In genomic region chr15:68492855-68493254, GRCh38 we compare ENCODE assay signal across 15 cellular contexts.
DNase-seq lines count a peak whose midpoint lies in the region; ATAC-seq and TF ChIP-seq lines count a peak whose summit lies in the region.
"Had no signal": no experiment of that assay in that cellular context is flagged by ENCODE, and none has a peak within 500 bp of the region (broad histone marks: within the 10 kb centered on the region; RNA-seq: fewer than 3 reads in every experiment).

No MANE protein-coding gene starts in this region.

- H2BK15ac ChIP-seq in H9 (ENCODE audit: low read depth, low read length): no peak overlapping the region

- no peak overlapping the region for H2AFZ ChIP-seq in H9 (ENCODE audit: low read length)

- H3K4me1 Mint-ChIP-seq in H9 (peaks cover 20 to 21% of the 10 kb centered on the region in 2 experiments), type B pancreatic cell (ENCODE audit: unreplicated experiment) (no peaks in the 10 kb centered on the region)
- H3K4me1 Mint-ChIP-seq: CD4-positive, alpha-beta memory T cell; stimulated activated memory B cell treated with anti-CD40 and anti-IgM and Interleukin-4, amounts not matched to agents 10 μg/mL and 1 μg/mL and 100 μg/mL, for 72 hours had no signal

- no CpG with 5 or more reads among the region's 4 CpGs for WGBS in H9 (ENCODE audit: extremely low coverage, insufficient read length, low lambda C conversion rate)

- peak; percentile 17 for DNase-seq in H9
- peak; percentile 82 for DNase-seq in brain pericyte (ENCODE audit: low read depth, low spot score)
- DNase-seq in left ventricle myocardium superior: peak; percentile 67
- peak; percentile 40 for DNase-seq in type B pancreatic cell (ENCODE audit: extremely low spot score, unreplicated experiment)
- no peak for DNase-seq in colonic mucosa
- no peak for DNase-seq in NCI-H1417 (lab: John Stamatoyannopoulos, UW)
- DNase-seq: activated CD8-positive, alpha-beta memory T cell treated with anti-CD3 and anti-CD28 coated beads, Interleukin-2, amount 50 U/mL, for 4 hours; CD4-positive, alpha-beta memory T cell; retina; stimulated activated CD4-positive, alpha-beta T cell treated with anti-CD3 and anti-CD28 coated beads, Interleukin-4, amount 100 ng/mL, for 4 hours had no signal

- no peak overlapping the region for H3K14ac ChIP-seq in H9 (ENCODE audit: insufficient read depth, low read length)

- no peak overlapping the region for H3T11ph ChIP-seq in H9 (ENCODE audit: low read length)

- H3K18ac ChIP-seq in H9 (ENCODE audit: insufficient read length, low read depth, low read length): no peak overlapping the region

- H3K79me2 ChIP-seq in H9 (ENCODE audit: insufficient read depth, low read length): 0 out of 2 replicates have a peak, but pooled peaks cover 1% of the 10 kb centered on the region

- H3K4me3 ChIP-seq in colonic mucosa: no peak overlapping the region

- H3K4me1 ChIP-seq in H9 (ENCODE audit: insufficient read depth, low read length) (no peaks in the 10 kb centered on the region; the same call in 1 of the 2 replicates), colonic mucosa (no peaks in the 10 kb centered on the region)

- TF ChIP-seq CTCF in H9 (conservative IDR thresholded peaks at IDR 0.05) (no peak), type B pancreatic cell (conservative IDR thresholded peaks at IDR 0.05) (no peak), colonic mucosa (IDR thresholded peaks at IDR 0.05) (no peak)

- no peak overlapping the region for H2BK120ac ChIP-seq in H9 (ENCODE audit: low read depth, low read length, poor library complexity, severe bottlenecking)

- H2BK5ac ChIP-seq in H9 (ENCODE audit: insufficient read length, low read length): no peak overlapping the region

- H3K36me3 Mint-ChIP-seq in H9 (ENCODE audit: insufficient read depth in 1 of 3, low read depth in 3 of 3) (peaks cover 0 to 4% (median 0%) of the 10 kb centered on the region in 3 experiments; a peak in 1 of 7 replicates), type B pancreatic cell (no peaks in the 10 kb centered on the region)
- H3K36me3 Mint-ChIP-seq: activated naive CD4-positive, alpha-beta T cell treated with anti-CD3 and anti-CD28 coated beads, Interleukin-2, amount 50 U/mL, for 72 hours; CD4-positive, alpha-beta memory T cell; stimulated activated memory B cell treated with anti-CD40 and anti-IgM and Interleukin-4, amounts not matched to agents 10 μg/mL and 1 μg/mL and 100 μg/mL, for 72 hours had no signal

- ATAC-seq in left ventricle myocardium superior (peak; percentile 94), GM18505 (IDR thresholded peaks at IDR 0.05; ENCODE audit: unreplicated experiment) (no peak)
- ATAC-seq: activated naive CD4-positive, alpha-beta T cell treated with anti-CD3 and anti-CD28 coated beads, Interleukin-2, amount 50 U/mL, for 72 hours; HCT116; stimulated activated memory B cell treated with anti-CD40 and anti-IgM and Interleukin-4, amounts not matched to agents 10 μg/mL and 1 μg/mL and 100 μg/mL, for 72 hours had no signal

- H3K27ac Mint-ChIP-seq in H9: no peak overlapping the region
- H3K27ac Mint-ChIP-seq in type B pancreatic cell: no peak overlapping the region
- H3K27ac Mint-ChIP-seq: activated naive CD4-positive, alpha-beta T cell treated with anti-CD3 and anti-CD28 coated beads, Interleukin-2, amount 50 U/mL, for 72 hours; CD4-positive, alpha-beta memory T cell; dendritic cell treated with granulocyte-macrophage colony-stimulating factor and Interleukin-4, amounts not matched to agents 40 ng/mL and 50 ng/mL, for 4 days; stimulated activated memory B cell treated with anti-CD40 and anti-IgM and Interleukin-4, amounts not matched to agents 10 μg/mL and 1 μg/mL and 100 μg/mL, for 72 hours had no signal

- H3K27ac ChIP-seq in H9 (ENCODE audit: insufficient read length, low read depth, low read length) (no peak overlapping the region), colonic mucosa (no peak overlapping the region)

- intact Hi-C loops in left ventricle myocardium superior (cut with micrococcal nuclease): no loop called here
- intact Hi-C loops in colonic mucosa (cut with DNase I): no loop called here

- H4K5ac ChIP-seq in H9 (ENCODE audit: insufficient read length, low read depth, low read length): no peak overlapping the region

- H3K4me3 Mint-ChIP-seq in H9: no peak overlapping the region
- no peak overlapping the region for H3K4me3 Mint-ChIP-seq in type B pancreatic cell
- H3K4me3 Mint-ChIP-seq: CD4-positive, alpha-beta memory T cell; dendritic cell treated with granulocyte-macrophage colony-stimulating factor and Interleukin-4, amounts not matched to agents 40 ng/mL and 50 ng/mL, for 4 days; stimulated activated memory B cell treated with anti-CD40 and anti-IgM and Interleukin-4, amounts not matched to agents 10 μg/mL and 1 μg/mL and 100 μg/mL, for 72 hours had no signal

- H2BK20ac ChIP-seq in H9 (ENCODE audit: low read depth, low read length, poor library complexity, severe bottlenecking): no peak overlapping the region

- H3K27me3 Mint-ChIP-seq in H9 (ENCODE audit: low read depth) (peaks cover 6% of the 10 kb centered on the region; the same call in 1 of the 2 replicates), type B pancreatic cell (peaks cover 22% of the 10 kb centered on the region)

- H3K56ac ChIP-seq in H9 (ENCODE audit: insufficient read length, low read depth, low read length): no peak overlapping the region

- no peaks in the 10 kb centered on the region for H3K36me3 ChIP-seq in colonic mucosa

- no peaks in the 10 kb centered on the region for H3K23me2 ChIP-seq in H9 (ENCODE audit: insufficient read length, low read depth, low read length, poor library complexity, severe bottlenecking)

- no peak overlapping the region for H3K9ac ChIP-seq in H9 (ENCODE audit: extremely low read depth, insufficient read length, low read length)
- H3K9ac ChIP-seq in colonic mucosa (ENCODE audit: low read depth in 2 of 2, low read length in 2 of 2): no peak overlapping the region

- H3K9me3 ChIP-seq in H9 (ENCODE audit: control insufficient read depth, low read depth, low read length) (no peaks in the 10 kb centered on the region), colonic mucosa (no peaks in the 10 kb centered on the region)

- no peaks in the 10 kb centered on the region for H3K79me1 ChIP-seq in H9 (ENCODE audit: insufficient read depth, low read depth, low read length, poor library complexity, severe bottlenecking)

- H2BK12ac ChIP-seq in H9 (ENCODE audit: insufficient read length, low read depth, low read length): no peak overlapping the region

- no peaks in the 10 kb centered on the region for H4K20me1 ChIP-seq in H9 (ENCODE audit: control insufficient read depth, insufficient read depth, insufficient read length)

- H3K9me3 Mint-ChIP-seq in H9 (peaks cover 2 to 3% of the 10 kb centered on the region in 2 experiments; a peak in 2 of 5 replicates), type B pancreatic cell (no peaks in the 10 kb centered on the region)
- H3K9me3 Mint-ChIP-seq: activated naive CD4-positive, alpha-beta T cell treated with anti-CD3 and anti-CD28 coated beads, Interleukin-2, amount 50 U/mL, for 72 hours; dendritic cell treated with granulocyte-macrophage colony-stimulating factor and Interleukin-4, amounts not matched to agents 40 ng/mL and 50 ng/mL, for 4 days had no signal

- no peak overlapping the region for H3K4ac ChIP-seq in H9 (ENCODE audit: low read depth, low read length)

- no peak for TF ChIP-seq POLR2A in GM18505 (IDR thresholded peaks at IDR 0.05; ENCODE audit: borderline replicate concordance, extremely low read depth, insufficient read depth, insufficient read length)

- H2AK5ac ChIP-seq in H9 (ENCODE audit: insufficient read length, low read length): no peak overlapping the region

- H4K91ac ChIP-seq in H9 (ENCODE audit: insufficient read length, low read depth, low read length): no peak overlapping the region

- H3K27me3 ChIP-seq in H9 (ENCODE audit: insufficient read depth, low read length) (no peaks in the 10 kb centered on the region; the same call in 1 of the 2 replicates), colonic mucosa (no peaks in the 10 kb centered on the region)

- no peak overlapping the region for H3K23ac ChIP-seq in H9 (ENCODE audit: insufficient read length, low read depth, low read length)

- H4K8ac ChIP-seq in H9 (replicated peaks; ENCODE audit: insufficient read length, low read depth, low read length): no peak overlapping the region

- H3K4me2 ChIP-seq in H9 (ENCODE audit: insufficient read depth, insufficient read length, low read length): no peak overlapping the region

Comparison
In these comparisons a context has a peak if more than half of its experiments do, and no peak if none do; other contexts are left out.
1. DNase-seq: peak in H9 (single experiment), brain pericyte (single experiment), left ventricle myocardium superior (single experiment) and type B pancreatic cell (single experiment); none in colonic mucosa (single experiment) and NCI-H1417 (0 of 3).